In the genomic region with DNA sequence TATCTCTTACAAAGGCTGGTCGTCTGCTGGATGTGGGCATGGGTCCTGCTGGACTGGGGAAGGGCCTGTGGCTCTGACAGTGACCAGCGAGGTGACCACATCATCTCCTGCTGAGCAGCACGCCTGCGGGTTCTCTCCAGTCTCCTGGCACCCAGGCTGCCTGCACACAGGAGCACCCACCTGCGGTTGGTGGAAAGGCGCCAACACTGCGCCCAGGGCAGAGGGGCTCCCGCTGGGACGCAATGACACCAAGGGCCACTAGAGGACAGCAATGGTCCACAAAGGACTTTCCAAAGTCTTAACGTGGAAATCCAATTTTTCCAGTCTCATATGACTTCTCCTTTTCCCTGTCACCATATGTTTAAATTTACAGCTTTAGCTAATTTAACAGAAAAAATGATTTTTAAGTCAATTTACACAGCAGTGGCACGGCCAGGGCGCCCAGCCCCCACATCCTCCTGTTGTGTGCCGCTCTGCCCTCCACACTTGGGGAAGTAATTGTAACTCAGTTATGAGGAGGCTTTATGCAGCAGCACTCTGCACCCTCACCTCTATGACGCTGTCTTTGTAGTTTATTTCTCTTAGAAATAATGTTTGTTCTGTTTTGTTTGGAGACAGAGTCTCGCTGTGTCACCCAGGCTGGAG, we compare ENCODE assay signal across 8 cellular contexts. TPM values are rescaled to one million over a fixed set of nuclear protein-coding genes. Genes with fewer than 3 reads are reported as not detected.
DNase-seq lines count a peak whose midpoint lies in the region; ATAC-seq, FAIRE-seq and TF ChIP-seq lines count a peak whose summit lies in the region.

No MANE protein-coding gene starts in this region.

- H3K4me1 ChIP-seq in thyroid gland: no peaks in the 10 kb centered on the region

- no peak for ATAC-seq in HG03135 (IDR thresholded peaks at IDR 0.05; ENCODE audit: unreplicated experiment)
- no peak for ATAC-seq in HG03460 (IDR thresholded peaks at IDR 0.05; ENCODE audit: unreplicated experiment)

- no peak overlapping the region for H3K27ac ChIP-seq in thyroid gland

- no peaks in the 10 kb centered on the region for H3K9me3 ChIP-seq in thyroid gland

- intact Hi-C loops in thyroid gland (cut with DNase I): loop anchor here (10.0 kb wide), 1 partner anchor 221 kb away; no protein-coding TSS in a partner anchor

- 29% methylated on average over 15 of the region's 15 CpGs for WGBS in thyroid gland, 2 donors

- peak; percentile 75 to 96 (median 92) for TF ChIP-seq CTCF in thyroid gland (IDR thresholded peaks at IDR 0.05)

- H3K4me3 ChIP-seq in thyroid gland (replicated peaks in 1 of 3): no peak overlapping the region

- no peaks in the 10 kb centered on the region for H3K36me3 ChIP-seq in thyroid gland

- no peaks in the 10 kb centered on the region for H3K27me3 ChIP-seq in thyroid gland

- no peak for FAIRE-seq in H54 (lab: Jason Lieb, UNC)

- peak; percentile 52 for DNase-seq in COR-L47 (lab: John Stamatoyannopoulos, UW)
- DNase-seq in H54 (ENCODE audit: insufficient read length, low spot score): peak; percentile 64
- DNase-seq in SHP77 (lab: John Stamatoyannopoulos, UW): peak; percentile 77 to 81
- DNase-seq in cerebellar cortex (ENCODE audit: low spot score): peak; percentile 61
- DNase-seq in lung microvascular endothelial cell (ENCODE audit: low read depth in 2 of 2): peak; percentile 32 to 55
- peak; percentile 73 to 77 for DNase-seq in thyroid gland

- no peak for TF ChIP-seq POLR2A in H54 (IDR thresholded peaks at IDR 0.05; ENCODE audit: low read depth, low read length)
- TF ChIP-seq POLR2A in thyroid gland (IDR thresholded peaks at IDR 0.05): no peak

RNA-seq across cellular contexts. Expression of a gene that starts 38.1 kb away (rescaled TPM):
- total RNA-seq in lung microvascular endothelial cell (0.20 and 0.44 TPM in 2 replicates), thyroid gland (10 to 100 TPM in 1 of 4 donors, 1 to 10 TPM in 3; 3.6 to 12.7 (median 9.1) TPM)
